In genomic region chr7:150069476-150070313, GRCh38 we compare ENCODE assay signal across 8 cellular contexts.
DNase-seq lines count a peak whose midpoint lies in the region; ATAC-seq and TF ChIP-seq lines count a peak whose summit lies in the region.
"Not testable (repeated sequence)": the region's sequence is repeated elsewhere in the genome, so short reads cannot be mapped to it uniquely, and the experiment has no call there.

No MANE protein-coding gene starts in this region.

- H3K23ac ChIP-seq in mesendoderm (ENCODE audit: low read length), result not testable (repeated sequence)

- H3K4me2 ChIP-seq in mesendoderm (ENCODE audit: low read length), result not testable (repeated sequence)

- H4K8ac ChIP-seq in mesendoderm (ENCODE audit: low read depth, low read length), result not testable (repeated sequence)

- CTCF ChIA-PET in HEK293 (lab: Yijun Ruan, JAX), result not testable (repeated sequence)

- not testable (repeated sequence) for H2BK5ac ChIP-seq in mesendoderm (ENCODE audit: low read length)

- 67% methylated on average over 7 of the region's 10 CpGs for WGBS in esophagus muscularis mucosa
- WGBS in mesendoderm (ENCODE audit: extremely low coverage, insufficient coverage, low lambda C conversion rate), result no CpG with 5 or more reads among the region's 10 CpGs

- not testable (repeated sequence) for TF ChIP-seq EP300 in esophagus muscularis mucosa (IDR thresholded peaks at IDR 0.05)

- not testable (repeated sequence) for H3K79me2 ChIP-seq in mesendoderm (ENCODE audit: control insufficient read depth, insufficient read depth, low read length)

- not testable (repeated sequence) for H3K9me3 ChIP-seq in HEK293 (ENCODE audit: control insufficient read depth, insufficient read depth, low read depth, low read length); esophagus muscularis mucosa

- not testable (repeated sequence) for H3K27me3 ChIP-seq in esophagus muscularis mucosa; mesendoderm (ENCODE audit: insufficient read depth, low read length, poor library complexity)

- H3K18ac ChIP-seq in mesendoderm (ENCODE audit: low read length), result not testable (repeated sequence)

- intact Hi-C loops in esophagus muscularis mucosa (cut with DNase I), result not testable (repeated sequence)

- not testable (repeated sequence) for H3K4me3 ChIP-seq in HEK293 (ENCODE audit: low read depth, low read length); esophagus muscularis mucosa; mesendoderm (ENCODE audit: low read length)

- not testable (repeated sequence) for TF ChIP-seq CTCF in HEK293 (tag by site-specific recombination; IDR thresholded peaks at IDR 0.05); esophagus muscularis mucosa (IDR thresholded peaks at IDR 0.05)

- not testable (repeated sequence) for TF ChIP-seq POLR2A in esophagus muscularis mucosa (IDR thresholded peaks at IDR 0.05; ENCODE audit: low read depth)

- H3K4me1 ChIP-seq in HEK293 (ENCODE audit: control insufficient read depth, insufficient read depth, low read length); esophagus muscularis mucosa; mesendoderm (ENCODE audit: control insufficient read depth, low read depth, low read length): not testable (repeated sequence)

- H2AK5ac ChIP-seq in mesendoderm (ENCODE audit: low read length), result not testable (repeated sequence)

- DNase-seq in DMS 273 treated with DMSO at 0.1 percent for 48 hours (lab: John Stamatoyannopoulos, UW) (peak; percentile 93), NCI-H2171 (lab: John Stamatoyannopoulos, UW) (peak; percentile 45), NCI-H524 (lab: John Stamatoyannopoulos, UW) (peak; percentile 68 to 89), esophagus muscularis mucosa (ENCODE audit: extremely low spot score) (peak; percentile 42), mesendoderm (peak; percentile 32), retina (peak; percentile 17)

- POLR2A ChIA-PET in HEK293 (lab: Yijun Ruan, JAX), result not testable (repeated sequence)

- H3K56ac ChIP-seq in mesendoderm (ENCODE audit: low read length), result not testable (repeated sequence)

- H2BK15ac ChIP-seq in mesendoderm (replicated peaks; ENCODE audit: low read depth), result not testable (repeated sequence)

- H4K5ac ChIP-seq in mesendoderm (ENCODE audit: low read length), result not testable (repeated sequence)

- H3K4ac ChIP-seq in mesendoderm (ENCODE audit: low read depth, low read length), result not testable (repeated sequence)

- not testable (repeated sequence) for H2BK120ac ChIP-seq in mesendoderm (ENCODE audit: low read depth, low read length)

- H3K9ac ChIP-seq in mesendoderm (ENCODE audit: low read length), result not testable (repeated sequence)

- not testable (repeated sequence) for H3K79me1 ChIP-seq in mesendoderm (ENCODE audit: low read length)

- peak; percentile 24; the same call in 1 of the 3 replicates for ATAC-seq in SK-N-SH treated with all-trans-retinoic acid at 6 μM for 48 hours

- not testable (repeated sequence) for H3K36me3 ChIP-seq in HEK293 (ENCODE audit: control insufficient read depth in 2 of 2, insufficient read depth in 1 of 2, low read length in 2 of 2); esophagus muscularis mucosa; mesendoderm (ENCODE audit: control insufficient read depth, insufficient read depth, low read length)

- H3K27ac ChIP-seq in HEK293 (ENCODE audit: extremely low read depth, low read depth, low read length); esophagus muscularis mucosa (replicated peaks in 1 of 4); mesendoderm (ENCODE audit: low read depth, low read length): not testable (repeated sequence)

TF ChIP-seq in HEK293, 187 proteins besides CTCF, POLR2A, EP300 and RAD21:
- TF ChIP-seq GLIS1 (tag by site-specific recombination; IDR thresholded peaks at IDR 0.05), result peak; percentile 33; the same call in 1 of the 2 replicates

Comparison
In these comparisons a context has a peak if more than half of its experiments do, and no peak if none do; other contexts are left out.
1. DNase-seq: peak in every context shown above with its lines; median percentile 93 in DMS 273 treated with DMSO at 0.1 percent for 48 hours; 78 in NCI-H524; 45 in NCI-H2171; 42 in esophagus muscularis mucosa; 32 in mesendoderm; 17 in retina.